Comparison of ENCODE assay signal across 8 cellular contexts in genomic region chr1:159008744-159009188, GRCh38. TPM values are rescaled to one million over a fixed set of nuclear protein-coding genes. Genes with fewer than 3 reads are reported as not detected.
DNase-seq lines count a peak whose midpoint lies in the region; ATAC-seq and TF ChIP-seq lines count a peak whose summit lies in the region.

No MANE protein-coding gene starts in this region.

- no peak overlapping the region for H2AFZ ChIP-seq in neural progenitor cell (replicated peaks)

- H3K36me3 ChIP-seq in neural progenitor cell, result no peaks in the 10 kb centered on the region

- no peaks in the 10 kb centered on the region for H4K20me1 ChIP-seq in neural progenitor cell (ENCODE audit: low read depth)

- peaks cover 22% of the 10 kb centered on the region for H3K4me1 ChIP-seq in neural progenitor cell

- no peaks in the 10 kb centered on the region for H3K9me3 Mint-ChIP-seq in neural progenitor cell

- peaks cover 13% of the 10 kb centered on the region for H3K4me1 Mint-ChIP-seq in neural progenitor cell

- H3K4me2 ChIP-seq in neural progenitor cell, result no peak overlapping the region

- no peaks in the 10 kb centered on the region for H3K27me3 ChIP-seq in neural progenitor cell

- H3K27ac ChIP-seq in neural progenitor cell, result no peak overlapping the region

- peak; percentile 19 for DNase-seq in A172 (ENCODE audit: low spot score)
- peak; percentile 59 to 60 for DNase-seq in activated CD4-positive, alpha-beta T cell treated with anti-CD3 and anti-CD28 coated beads for 4 hours
- DNase-seq in stimulated activated CD4-positive, alpha-beta T cell treated with anti-CD3 and anti-CD28 coated beads, TNF-alpha, amount 100 ng/mL, for 24 hours (ENCODE audit: low read depth in 3 of 3), result peak in 2 of 3 experiments; percentile 41 to 53
- DNase-seq in neural progenitor cell (ENCODE audit: low spot score), result no peak
- no peak for DNase-seq in retina

- TF ChIP-seq POLR2A in GM19193 (IDR thresholded peaks at IDR 0.05; ENCODE audit: extremely low read depth, insufficient read depth, insufficient read length), result peak; percentile 52

- H3F3A ChIP-seq in neural progenitor cell (ENCODE audit: low read depth), result peaks cover 22% of the 10 kb centered on the region

- H3K36me3 Mint-ChIP-seq in neural progenitor cell, result no peaks in the 10 kb centered on the region

- H3K4me3 ChIP-seq in neural progenitor cell, result no peak overlapping the region

- TF ChIP-seq CTCF in neural progenitor cell (IDR thresholded peaks at IDR 0.05), result no peak

- no peak overlapping the region for H3K9ac ChIP-seq in neural progenitor cell

- no peaks in the 10 kb centered on the region for H3K9me3 ChIP-seq in neural progenitor cell (ENCODE audit: low read depth)

- no peak overlapping the region for H3K27ac Mint-ChIP-seq in neural progenitor cell

- peak; percentile 79 for ATAC-seq in HG03342 (IDR thresholded peaks at IDR 0.05; ENCODE audit: unreplicated experiment)
- ATAC-seq in esophagus mucosa, result peak; percentile 44

- H3K27me3 Mint-ChIP-seq in neural progenitor cell (ENCODE audit: insufficient read depth, low read depth), result peaks cover 2% of the 10 kb centered on the region

- no peaks in the 10 kb centered on the region for H3K79me2 ChIP-seq in neural progenitor cell (ENCODE audit: low read depth)

- H3K4me3 Mint-ChIP-seq in neural progenitor cell, result no peak overlapping the region

RNA-seq across cellular contexts. Expression of gene IFI16, which starts 0.9 kb away (rescaled TPM):
- 52.3 and 58.7 TPM in 2 replicates for total RNA-seq in A172 (2014; rRNA removed; shearing (Covaris generic))
- total RNA-seq in esophagus mucosa (100 TPM), neural progenitor cell (ENCODE audit: low replicate concordance) (4.0 and 5.4 TPM in 2 replicates)

Comparison
In these comparisons a context has a peak if more than half of its experiments do, and no peak if none do; other contexts are left out.
1. DNase-seq: peak in A172 (single experiment), activated CD4-positive, alpha-beta T cell treated with anti-CD3 and anti-CD28 coated beads for 4 hours (2 of 2) and stimulated activated CD4-positive, alpha-beta T cell treated with anti-CD3 and anti-CD28 coated beads, TNF-alpha, amount 100 ng/mL, for 24 hours (2 of 3); none in neural progenitor cell (single experiment) and retina (single experiment).